In genomic region chr9:134336924-134337323, GRCh38 we compare ENCODE assay signal across 1 cellular context.
TF ChIP-seq lines count a peak whose summit lies in the region.

No MANE protein-coding gene starts in this region.

TF ChIP-seq in liver, 16 proteins besides CTCF, POLR2A, EP300 and RAD21 (continued from another document):
- no peak for TF ChIP-seq SP1 (IDR thresholded peaks at IDR 0.05)
- TF ChIP-seq TAF1 (conservative IDR thresholded peaks at IDR 0.05) = no peak
- no peak for TF ChIP-seq JUND (IDR thresholded peaks at IDR 0.05)
- TF ChIP-seq HNF4G (IDR thresholded peaks at IDR 0.05) = no peak
- no peak for TF ChIP-seq YY1 (IDR thresholded peaks at IDR 0.05)
- no peak for TF ChIP-seq ZBTB33 (IDR thresholded peaks at IDR 0.05)
- TF ChIP-seq FOXA2 (IDR thresholded peaks at IDR 0.05) = no peak
- TF ChIP-seq RXRA (IDR thresholded peaks at IDR 0.05) = peak in 1 of 2 donors; percentile 26
